9 cellular contexts compared by ENCODE assay signal in genomic region chr17:68196394-68197090, GRCh38. TPM values are rescaled to one million over a fixed set of nuclear protein-coding genes. Genes with fewer than 3 reads are reported as not detected.
DNase-seq lines count a peak whose midpoint lies in the region; ATAC-seq and TF ChIP-seq lines count a peak whose summit lies in the region.
"Had no signal": no experiment of that assay in that cellular context is flagged by ENCODE, and none has a peak within 500 bp of the region (broad histone marks: within the 10 kb centered on the region; RNA-seq: fewer than 3 reads in every experiment).

No MANE protein-coding gene starts in this region.

- H3K36me3 Mint-ChIP-seq in activated CD4-positive, alpha-beta T cell treated with anti-CD3 and anti-CD28 coated beads, Interleukin-2, amount 10 ng/mL, durations not matched to agents 24 days and 14 days (ENCODE audit: low read depth) = no peaks in the 10 kb centered on the region
- no peaks in the 10 kb centered on the region for H3K36me3 Mint-ChIP-seq in activated naive CD4-positive, alpha-beta T cell treated with anti-CD3 and anti-CD28 coated beads, Interleukin-2, amount 50 U/mL, for 24 hours

- peak; percentile 59 for DNase-seq in activated CD4-positive, alpha-beta T cell treated with anti-CD3 and anti-CD28 coated beads, Interleukin-2, amount 10 ng/mL, durations not matched to agents 24 days and 14 days
- DNase-seq in activated CD4-positive, alpha-beta T cell treated with anti-CD3 and anti-CD28 coated beads for 48 hours = no peak
- DNase-seq in left lung = no peak
- no peak for DNase-seq in thyroid gland
- no peak for DNase-seq in GM13977 (ENCODE audit: low spot score)
- DNase-seq: cortex of kidney had no signal

- peak overlapping the region; percentile 12 to 22 for H3K4me3 ChIP-seq in left lung
- H3K4me3 ChIP-seq in thyroid gland (replicated peaks in 1 of 3) = peak overlapping the region in 2 of 3 donors; percentile 14 to 28

- in situ Hi-C loops in GM13977 (cut with MboI; ENCODE audit: low pct_unique_long_range_greater_than_20kb, low sequenced_read_pairs, unreplicated experiment) = no loop called here

- WGBS in thyroid gland, 2 donors = 1% methylated on average over 22 to 24 of the region's 63 CpGs

- H3K27me3 Mint-ChIP-seq in activated CD4-positive, alpha-beta T cell treated with anti-CD3 and anti-CD28 coated beads, Interleukin-2, amount 10 ng/mL, durations not matched to agents 24 days and 14 days = peaks cover 56% of the 10 kb centered on the region
- H3K27me3 Mint-ChIP-seq in activated naive CD4-positive, alpha-beta T cell treated with anti-CD3 and anti-CD28 coated beads, Interleukin-2, amount 50 U/mL, for 24 hours = peaks cover 12% of the 10 kb centered on the region

- H3K36me3 ChIP-seq in left lung = no peaks in the 10 kb centered on the region
- no peaks in the 10 kb centered on the region for H3K36me3 ChIP-seq in thyroid gland

- TF ChIP-seq CTCF in left lung (IDR thresholded peaks at IDR 0.05) (no peak), thyroid gland (IDR thresholded peaks at IDR 0.05) (no peak), GM13977 (IDR thresholded peaks at IDR 0.05; ENCODE audit: extremely low read depth, insufficient read depth, missing control alignments) (no peak)

- no peaks in the 10 kb centered on the region for H3K9me3 Mint-ChIP-seq in activated CD4-positive, alpha-beta T cell treated with anti-CD3 and anti-CD28 coated beads, Interleukin-2, amount 10 ng/mL, durations not matched to agents 24 days and 14 days
- H3K9me3 Mint-ChIP-seq in activated naive CD4-positive, alpha-beta T cell treated with anti-CD3 and anti-CD28 coated beads, Interleukin-2, amount 50 U/mL, for 24 hours = no peaks in the 10 kb centered on the region

- H3K4me1 ChIP-seq in left lung (peaks cover 21 to 54% of the 10 kb centered on the region in 2 donors), thyroid gland (peaks cover 35 to 55% of the 10 kb centered on the region in 2 donors)

- H3K4me1 Mint-ChIP-seq in activated CD4-positive, alpha-beta T cell treated with anti-CD3 and anti-CD28 coated beads, Interleukin-2, amount 10 ng/mL, durations not matched to agents 24 days and 14 days = peaks cover 21% of the 10 kb centered on the region
- peaks cover 18% of the 10 kb centered on the region for H3K4me1 Mint-ChIP-seq in activated naive CD4-positive, alpha-beta T cell treated with anti-CD3 and anti-CD28 coated beads, Interleukin-2, amount 50 U/mL, for 24 hours

- H3K27ac ChIP-seq in left lung (no peak overlapping the region), thyroid gland (no peak overlapping the region)

- TF ChIP-seq POLR2A in thyroid gland (IDR thresholded peaks at IDR 0.05) = no peak

- intact Hi-C loops in activated CD4-positive, alpha-beta T cell treated with anti-CD3 and anti-CD28 coated beads, Interleukin-2, amount 10 ng/mL, durations not matched to agents 24 days and 14 days (cut with micrococcal nuclease) = no loop called here
- intact Hi-C loops in left lung (cut with DNase I) = no loop called here
- intact Hi-C loops in thyroid gland (cut with DNase I) = no loop called here

- no peak for ATAC-seq in left lung
- ATAC-seq in GM18861 (IDR thresholded peaks at IDR 0.05; ENCODE audit: unreplicated experiment) = no peak
- ATAC-seq in GM18873 (IDR thresholded peaks at IDR 0.05; ENCODE audit: low FRiP score, unreplicated experiment) = no peak

- H3K9me3 ChIP-seq in left lung (no peaks in the 10 kb centered on the region), thyroid gland (no peaks in the 10 kb centered on the region)

- H3K27me3 ChIP-seq in left lung = peaks cover 48 to 92% of the 10 kb centered on the region in 2 donors
- peaks cover 9% of the 10 kb centered on the region for H3K27me3 ChIP-seq in thyroid gland

- no peak overlapping the region for H3K27ac Mint-ChIP-seq in activated CD4-positive, alpha-beta T cell treated with anti-CD3 and anti-CD28 coated beads, Interleukin-2, amount 10 ng/mL, durations not matched to agents 24 days and 14 days
- no peak overlapping the region for H3K27ac Mint-ChIP-seq in activated naive CD4-positive, alpha-beta T cell treated with anti-CD3 and anti-CD28 coated beads, Interleukin-2, amount 50 U/mL, for 24 hours

- peak overlapping the region; percentile 67 for H3K4me3 Mint-ChIP-seq in activated CD4-positive, alpha-beta T cell treated with anti-CD3 and anti-CD28 coated beads, Interleukin-2, amount 10 ng/mL, durations not matched to agents 24 days and 14 days
- peak overlapping the region; percentile 74 for H3K4me3 Mint-ChIP-seq in activated naive CD4-positive, alpha-beta T cell treated with anti-CD3 and anti-CD28 coated beads, Interleukin-2, amount 50 U/mL, for 24 hours

RNA-seq across cellular contexts. Expression of gene AMZ2, which starts 51.3 kb away (rescaled TPM):
- 75.8 and 77.5 TPM in 2 replicates for total RNA-seq in activated CD4-positive, alpha-beta T cell treated with anti-CD3 and anti-CD28 coated beads, Interleukin-2, amount 10 ng/mL, durations not matched to agents 24 days and 14 days
- 10 to 100 TPM; 48.4 to 66.7 TPM for total RNA-seq in left lung
- total RNA-seq in thyroid gland = 10 to 100 TPM; 25.0 to 72.1 (median 63.1) TPM
